ENCODE assay signal across 24 cellular contexts in the genomic region with DNA sequence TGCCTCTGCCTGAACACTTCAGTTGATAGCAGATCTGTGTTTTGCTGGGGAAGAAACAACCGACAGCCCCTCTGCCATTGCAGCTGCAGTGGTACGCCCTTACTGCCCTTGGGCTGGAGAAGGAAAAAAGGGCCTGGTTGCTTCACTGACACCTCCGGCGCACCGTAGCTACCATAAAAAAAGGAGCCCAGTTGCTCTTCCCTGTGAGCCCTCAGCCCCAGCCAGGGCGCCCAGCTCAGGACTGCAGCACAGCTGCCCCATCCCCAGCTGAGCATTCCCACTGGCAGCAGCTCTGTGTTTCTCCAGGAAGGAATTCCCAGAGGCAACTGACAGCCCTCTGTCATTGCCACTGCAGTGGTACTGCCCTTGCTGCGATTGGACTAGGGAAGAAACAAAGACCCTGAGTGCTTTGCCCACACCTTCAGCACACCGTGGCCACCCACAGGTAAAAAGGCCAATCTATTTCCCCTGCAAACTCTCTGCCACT.
"Had no signal": no experiment of that assay in that cellular context is flagged by ENCODE, and none has a peak within 500 bp of the region (broad histone marks: within the 10 kb centered on the region; RNA-seq: fewer than 3 reads in every experiment).

No MANE protein-coding gene starts in this region.

- DNase-seq: activated CD4-positive, alpha-beta T cell treated with anti-CD3 and anti-CD28 coated beads for 36 hours; activated CD4-positive, CD25-positive, alpha-beta regulatory T cell; activated CD8-positive, alpha-beta T cell treated with anti-CD3 and anti-CD28 coated beads, Interleukin-2, amount 10 ng/mL, durations not matched to agents 7 days and 5 days; activated naive CD4-positive, alpha-beta T cell treated with anti-CD3 and anti-CD28 coated beads, Interleukin-2, amount 10 ng/mL, durations not matched to agents 7 days and 5 days; activated naive CD8-positive, alpha-beta T cell treated with anti-CD3 and anti-CD28 coated beads, Interleukin-2, amount 10 ng/mL, durations not matched to agents 7 days and 5 days; activated T-cell treated with anti-CD3 and anti-CD28 coated beads for 4 hours; activated T-cell treated with anti-CD3 and anti-CD28 coated beads, Interleukin-2, amount 50 U/mL, for 72 hours; amniotic stem cell; foreskin keratinocyte; heart right ventricle; left ventricle myocardium inferior; ovary; stimulated activated CD4-positive, alpha-beta T cell treated with anti-CD3 and anti-CD28 coated beads, Interleukin-4, amount 100 ng/mL, for 24 hours; stimulated activated naive CD8-positive, alpha-beta T cell treated with anti-CD3 and anti-CD28 coated beads, Interleukin-15, amount 100 ng/mL, for 72 hours; substantia nigra; T-helper 17 cell had no signal

- H3K4me3 ChIP-seq: esophagus muscularis mucosa, heart right ventricle, left ventricle myocardium inferior, mucosa of descending colon, ovary, skin epidermis had no signal

- H3K27ac Mint-ChIP-seq: activated CD4-positive, alpha-beta T cell treated with anti-CD3 and anti-CD28 coated beads for 36 hours; activated CD8-positive, alpha-beta T cell treated with anti-CD3 and anti-CD28 coated beads, Interleukin-2, amount 10 ng/mL, durations not matched to agents 7 days and 5 days; activated naive CD4-positive, alpha-beta T cell treated with anti-CD3 and anti-CD28 coated beads, Interleukin-2, amount 10 ng/mL, durations not matched to agents 7 days and 5 days; activated naive CD8-positive, alpha-beta T cell treated with anti-CD3 and anti-CD28 coated beads, Interleukin-2, amount 10 ng/mL, durations not matched to agents 7 days and 5 days; activated T-cell treated with anti-CD3 and anti-CD28 coated beads, Interleukin-2, amount 50 U/mL, for 72 hours; natural killer cell treated with Interleukin-12 subunit alpha and Interleukin-12 subunit beta and Interleukin-15 and Interleukin-18, amount 100 ng/mL, for 72 hours; progenitor cell of endocrine pancreas; stimulated activated memory B cell treated with anti-CD40 and anti-IgM and Interleukin-4, amounts not matched to agents 10 μg/mL and 1 μg/mL and 100 μg/mL, for 72 hours; stimulated activated naive CD8-positive, alpha-beta T cell treated with anti-CD3 and anti-CD28 coated beads, Interleukin-15, amount 100 ng/mL, for 72 hours; T-helper 17 cell; type B pancreatic cell had no signal

- H3K36me3 Mint-ChIP-seq: activated naive CD4-positive, alpha-beta T cell treated with anti-CD3 and anti-CD28 coated beads, Interleukin-2, amount 10 ng/mL, durations not matched to agents 7 days and 5 days; activated naive CD8-positive, alpha-beta T cell treated with anti-CD3 and anti-CD28 coated beads, Interleukin-2, amount 10 ng/mL, durations not matched to agents 7 days and 5 days; natural killer cell treated with Interleukin-12 subunit alpha and Interleukin-12 subunit beta and Interleukin-15 and Interleukin-18, amount 100 ng/mL, for 72 hours; stimulated activated memory B cell treated with anti-CD40 and anti-IgM and Interleukin-4, amounts not matched to agents 10 μg/mL and 1 μg/mL and 100 μg/mL, for 72 hours; type B pancreatic cell had no signal

- H3K4me3 Mint-ChIP-seq: activated CD4-positive, alpha-beta T cell treated with anti-CD3 and anti-CD28 coated beads for 36 hours; activated CD8-positive, alpha-beta T cell treated with anti-CD3 and anti-CD28 coated beads, Interleukin-2, amount 10 ng/mL, durations not matched to agents 7 days and 5 days; activated naive CD4-positive, alpha-beta T cell treated with anti-CD3 and anti-CD28 coated beads, Interleukin-2, amount 10 ng/mL, durations not matched to agents 7 days and 5 days; activated naive CD8-positive, alpha-beta T cell treated with anti-CD3 and anti-CD28 coated beads, Interleukin-2, amount 10 ng/mL, durations not matched to agents 7 days and 5 days; activated T-cell treated with anti-CD3 and anti-CD28 coated beads, Interleukin-2, amount 50 U/mL, for 72 hours; natural killer cell treated with Interleukin-12 subunit alpha and Interleukin-12 subunit beta and Interleukin-15 and Interleukin-18, amount 100 ng/mL, for 72 hours; stimulated activated memory B cell treated with anti-CD40 and anti-IgM and Interleukin-4, amounts not matched to agents 10 μg/mL and 1 μg/mL and 100 μg/mL, for 72 hours; stimulated activated naive CD8-positive, alpha-beta T cell treated with anti-CD3 and anti-CD28 coated beads, Interleukin-15, amount 100 ng/mL, for 72 hours; T-helper 17 cell; type B pancreatic cell had no signal

- H3K27ac ChIP-seq: esophagus muscularis mucosa, foreskin keratinocyte, heart right ventricle, left ventricle myocardium inferior, neutrophil, ovary, skin epidermis had no signal

- ATAC-seq: activated CD4-positive, alpha-beta T cell treated with anti-CD3 and anti-CD28 coated beads for 36 hours; activated CD8-positive, alpha-beta T cell treated with anti-CD3 and anti-CD28 coated beads, Interleukin-2, amount 10 ng/mL, durations not matched to agents 7 days and 5 days; activated T-cell treated with anti-CD3 and anti-CD28 coated beads, Interleukin-2, amount 50 U/mL, for 72 hours; foreskin keratinocyte; heart right ventricle; mucosa of descending colon; natural killer cell treated with Interleukin-12 subunit alpha and Interleukin-12 subunit beta and Interleukin-15 and Interleukin-18, amount 100 ng/mL, for 72 hours; stimulated activated memory B cell treated with anti-CD40 and anti-IgM and Interleukin-4, amounts not matched to agents 10 μg/mL and 1 μg/mL and 100 μg/mL, for 72 hours; stimulated activated naive CD8-positive, alpha-beta T cell treated with anti-CD3 and anti-CD28 coated beads, Interleukin-15, amount 100 ng/mL, for 72 hours; T-helper 17 cell had no signal

- H3K4me1 Mint-ChIP-seq: activated CD4-positive, alpha-beta T cell treated with anti-CD3 and anti-CD28 coated beads for 36 hours; activated naive CD4-positive, alpha-beta T cell treated with anti-CD3 and anti-CD28 coated beads, Interleukin-2, amount 10 ng/mL, durations not matched to agents 7 days and 5 days; activated naive CD8-positive, alpha-beta T cell treated with anti-CD3 and anti-CD28 coated beads, Interleukin-2, amount 10 ng/mL, durations not matched to agents 7 days and 5 days; stimulated activated memory B cell treated with anti-CD40 and anti-IgM and Interleukin-4, amounts not matched to agents 10 μg/mL and 1 μg/mL and 100 μg/mL, for 72 hours; stimulated activated naive CD8-positive, alpha-beta T cell treated with anti-CD3 and anti-CD28 coated beads, Interleukin-15, amount 100 ng/mL, for 72 hours; T-helper 17 cell had no signal

- H3K27me3 Mint-ChIP-seq: activated CD4-positive, alpha-beta T cell treated with anti-CD3 and anti-CD28 coated beads for 36 hours; activated naive CD4-positive, alpha-beta T cell treated with anti-CD3 and anti-CD28 coated beads, Interleukin-2, amount 10 ng/mL, durations not matched to agents 7 days and 5 days; activated naive CD8-positive, alpha-beta T cell treated with anti-CD3 and anti-CD28 coated beads, Interleukin-2, amount 10 ng/mL, durations not matched to agents 7 days and 5 days; natural killer cell treated with Interleukin-12 subunit alpha and Interleukin-12 subunit beta and Interleukin-15 and Interleukin-18, amount 100 ng/mL, for 72 hours; progenitor cell of endocrine pancreas; stimulated activated memory B cell treated with anti-CD40 and anti-IgM and Interleukin-4, amounts not matched to agents 10 μg/mL and 1 μg/mL and 100 μg/mL, for 72 hours; stimulated activated naive CD8-positive, alpha-beta T cell treated with anti-CD3 and anti-CD28 coated beads, Interleukin-15, amount 100 ng/mL, for 72 hours; T-helper 17 cell; type B pancreatic cell had no signal

- H3K9me3 ChIP-seq: mucosa of descending colon, neutrophil, ovary had no signal

- H3K36me3 ChIP-seq: esophagus muscularis mucosa, heart right ventricle, left ventricle myocardium inferior, neutrophil, ovary had no signal

- H3K4me1 ChIP-seq: esophagus muscularis mucosa, foreskin keratinocyte, heart right ventricle, left ventricle myocardium inferior had no signal
